1 cellular context compared by ENCODE assay signal in the genomic region with DNA sequence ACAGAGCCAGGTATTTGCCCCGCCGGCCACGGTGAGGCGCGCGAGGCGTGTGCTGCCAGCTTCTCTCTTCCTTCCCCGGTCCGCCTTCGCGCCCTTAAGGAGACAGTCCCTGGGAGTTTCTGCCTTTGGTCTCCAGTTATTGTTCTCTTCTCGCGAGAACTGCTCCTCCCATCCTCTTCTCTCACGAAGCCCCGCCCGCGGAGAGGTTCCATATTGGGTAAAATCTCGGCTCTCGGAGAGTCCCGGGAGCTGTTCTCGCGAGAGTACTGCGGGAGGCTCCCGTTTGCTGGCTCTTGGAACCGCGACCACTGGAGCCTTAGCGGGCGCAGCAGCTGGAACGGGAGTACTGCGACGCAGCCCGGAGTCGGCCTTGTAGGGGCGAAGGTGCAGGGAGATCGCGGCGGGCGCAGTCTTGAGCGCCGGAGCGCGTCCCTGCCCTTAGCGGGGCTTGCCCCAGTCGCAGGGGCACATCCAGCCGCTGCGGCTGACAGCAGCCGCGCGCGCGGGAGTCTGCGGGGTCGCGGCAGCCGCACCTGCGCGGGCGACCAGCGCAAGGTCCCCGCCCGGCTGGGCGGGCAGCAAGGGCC.
TF ChIP-seq lines count a peak whose summit lies in the region.

TSS of gene MAPK14 (plus strand) at position 308 of the 587 bp plus-strand sequence. CDS start 350 bp downstream, outside the sequence.

TF ChIP-seq in K562, 482 proteins besides CTCF, POLR2A, EP300 and RAD21 (continued from another document and continues in another):
- TF ChIP-seq, protein P1, sequence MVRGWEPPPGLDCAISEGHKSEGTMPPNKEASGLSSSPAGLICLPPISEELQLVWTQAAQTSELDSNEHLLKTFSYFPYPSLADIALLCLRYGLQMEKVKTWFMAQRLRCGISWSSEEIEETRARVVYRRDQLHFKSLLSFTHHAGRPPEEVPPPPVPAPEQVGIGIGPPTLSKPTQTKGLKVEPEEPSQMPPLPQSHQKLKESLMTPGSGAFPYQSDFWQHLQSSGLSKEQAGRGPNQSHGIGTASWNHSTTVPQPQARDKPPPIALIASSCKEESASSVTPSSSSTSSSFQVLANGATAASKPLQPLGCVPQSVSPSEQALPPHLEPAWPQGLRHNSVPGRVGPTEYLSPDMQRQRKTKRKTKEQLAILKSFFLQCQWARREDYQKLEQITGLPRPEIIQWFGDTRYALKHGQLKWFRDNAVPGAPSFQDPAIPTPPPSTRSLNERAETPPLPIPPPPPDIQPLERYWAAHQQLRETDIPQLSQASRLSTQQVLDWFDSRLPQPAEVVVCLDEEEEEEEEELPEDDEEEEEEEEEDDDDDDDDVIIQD (CRISPR knock-in tag; IDR thresholded peaks at IDR 0.05): peak; percentile 84; the same call in 1 of the 2 replicates
- peak; percentile 90 for TF ChIP-seq XRCC5 (IDR thresholded peaks at IDR 0.05; ENCODE audit: low read depth, low read length)
- TF ChIP-seq ZNF764 (CRISPR knock-in tag; IDR thresholded peaks at IDR 0.05; ENCODE audit: low read depth): peak; percentile 50
- no peak for TF ChIP-seq LARP7 (IDR thresholded peaks at IDR 0.05)
- TF ChIP-seq HINFP (tag; conservative IDR thresholded peaks at IDR 0.05; ENCODE audit: low read depth): peak; percentile 82
- TF ChIP-seq CTBP1 (IDR thresholded peaks at IDR 0.05; ENCODE audit: borderline replicate concordance): peak; percentile 55
- TF ChIP-seq ZNF224 (CRISPR knock-in tag; IDR thresholded peaks at IDR 0.05): no peak
- TF ChIP-seq CBFB (CRISPR knock-in tag; IDR thresholded peaks at IDR 0.05): no peak; the same call in 1 of the 2 replicates
- TF ChIP-seq POLR2G (IDR thresholded peaks at IDR 0.05; ENCODE audit: low read depth, low read length): peak; percentile 98
- TF ChIP-seq RBM25 (IDR thresholded peaks at IDR 0.05; ENCODE audit: low read depth, low read length, severe bottlenecking): peak; percentile 88
- peak; percentile 22; the same call in 1 of the 2 replicates for TF ChIP-seq NFE2 (IDR thresholded peaks at IDR 0.05; ENCODE audit: low read depth)
- peak; percentile 89 for TF ChIP-seq HMBOX1 (IDR thresholded peaks at IDR 0.05)
- peak; percentile 96; the same call in 1 of the 2 replicates for TF ChIP-seq KAT7 (CRISPR knock-in tag; IDR thresholded peaks at IDR 0.05; ENCODE audit: borderline replicate concordance)
- TF ChIP-seq ZSCAN32 (CRISPR knock-in tag; IDR thresholded peaks at IDR 0.05): 0 out of 2 replicates have a peak, but pooled peaks have one; percentile 14
- TF ChIP-seq SMAD1 (IDR thresholded peaks at IDR 0.05; ENCODE audit: low read depth, low read length, partially characterized antibody): peak; percentile 64
- no peak for TF ChIP-seq CBX2 (IDR thresholded peaks at IDR 0.05; ENCODE audit: insufficient read depth, low read length, poor library complexity, severe bottlenecking)
- TF ChIP-seq NR1H2 (CRISPR knock-in tag; IDR thresholded peaks at IDR 0.05): 0 out of 2 replicates have a peak, but pooled peaks have one; percentile 52
- peak; percentile 59 for TF ChIP-seq NFIC (IDR thresholded peaks at IDR 0.05)
- peak; percentile 54; the same call in 1 of the 2 replicates for TF ChIP-seq ZNF431 (CRISPR knock-in tag; IDR thresholded peaks at IDR 0.05)
- 0 out of 2 replicates have a peak, but pooled peaks have one; percentile 44 for TF ChIP-seq NR2F6 (CRISPR knock-in tag; IDR thresholded peaks at IDR 0.05)
- TF ChIP-seq, protein P2, sequence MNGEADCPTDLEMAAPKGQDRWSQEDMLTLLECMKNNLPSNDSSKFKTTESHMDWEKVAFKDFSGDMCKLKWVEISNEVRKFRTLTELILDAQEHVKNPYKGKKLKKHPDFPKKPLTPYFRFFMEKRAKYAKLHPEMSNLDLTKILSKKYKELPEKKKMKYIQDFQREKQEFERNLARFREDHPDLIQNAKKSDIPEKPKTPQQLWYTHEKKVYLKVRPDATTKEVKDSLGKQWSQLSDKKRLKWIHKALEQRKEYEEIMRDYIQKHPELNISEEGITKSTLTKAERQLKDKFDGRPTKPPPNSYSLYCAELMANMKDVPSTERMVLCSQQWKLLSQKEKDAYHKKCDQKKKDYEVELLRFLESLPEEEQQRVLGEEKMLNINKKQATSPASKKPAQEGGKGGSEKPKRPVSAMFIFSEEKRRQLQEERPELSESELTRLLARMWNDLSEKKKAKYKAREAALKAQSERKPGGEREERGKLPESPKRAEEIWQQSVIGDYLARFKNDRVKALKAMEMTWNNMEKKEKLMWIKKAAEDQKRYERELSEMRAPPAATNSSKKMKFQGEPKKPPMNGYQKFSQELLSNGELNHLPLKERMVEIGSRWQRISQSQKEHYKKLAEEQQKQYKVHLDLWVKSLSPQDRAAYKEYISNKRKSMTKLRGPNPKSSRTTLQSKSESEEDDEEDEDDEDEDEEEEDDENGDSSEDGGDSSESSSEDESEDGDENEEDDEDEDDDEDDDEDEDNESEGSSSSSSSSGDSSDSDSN (IDR thresholded peaks at IDR 0.05; ENCODE audit: borderline replicate concordance in 1 of 2, low read depth in 2 of 2, low read length in 2 of 2): peak; percentile 79 to 92; a peak in 3 of 4 replicates
- no peak for TF ChIP-seq NFIX (CRISPR knock-in tag; IDR thresholded peaks at IDR 0.05; ENCODE audit: low read depth)
- TF ChIP-seq TCF3 (CRISPR knock-in tag; IDR thresholded peaks at IDR 0.05): peak; percentile 47; the same call in 1 of the 2 replicates
- TF ChIP-seq STAT5A (IDR thresholded peaks at IDR 0.05; ENCODE audit: borderline replicate concordance, low read length): no peak
- peak; percentile 97 for TF ChIP-seq DEAF1 (CRISPR knock-in tag; IDR thresholded peaks at IDR 0.05)
- peak; percentile 93; the same call in 1 of the 2 replicates for TF ChIP-seq PHF8 (IDR thresholded peaks at IDR 0.05; ENCODE audit: borderline replicate concordance, low read length)
- TF ChIP-seq ZC3H4 (CRISPR knock-in tag; IDR thresholded peaks at IDR 0.05; ENCODE audit: borderline replicate concordance): no peak
- TF ChIP-seq POLR2H (tag; IDR thresholded peaks at IDR 0.05; ENCODE audit: low read depth): peak; percentile 82
- TF ChIP-seq MED1 (CRISPR knock-in tag; IDR thresholded peaks at IDR 0.05; ENCODE audit: borderline replicate concordance): no peak
- TF ChIP-seq SRF (CRISPR knock-in tag; IDR thresholded peaks at IDR 0.05): peak; percentile 72 to 98; a peak in 3 of 4 replicates
- TF ChIP-seq VEZF1 (CRISPR knock-in tag; IDR thresholded peaks at IDR 0.05): peak; percentile 67
- TF ChIP-seq, protein P3, sequence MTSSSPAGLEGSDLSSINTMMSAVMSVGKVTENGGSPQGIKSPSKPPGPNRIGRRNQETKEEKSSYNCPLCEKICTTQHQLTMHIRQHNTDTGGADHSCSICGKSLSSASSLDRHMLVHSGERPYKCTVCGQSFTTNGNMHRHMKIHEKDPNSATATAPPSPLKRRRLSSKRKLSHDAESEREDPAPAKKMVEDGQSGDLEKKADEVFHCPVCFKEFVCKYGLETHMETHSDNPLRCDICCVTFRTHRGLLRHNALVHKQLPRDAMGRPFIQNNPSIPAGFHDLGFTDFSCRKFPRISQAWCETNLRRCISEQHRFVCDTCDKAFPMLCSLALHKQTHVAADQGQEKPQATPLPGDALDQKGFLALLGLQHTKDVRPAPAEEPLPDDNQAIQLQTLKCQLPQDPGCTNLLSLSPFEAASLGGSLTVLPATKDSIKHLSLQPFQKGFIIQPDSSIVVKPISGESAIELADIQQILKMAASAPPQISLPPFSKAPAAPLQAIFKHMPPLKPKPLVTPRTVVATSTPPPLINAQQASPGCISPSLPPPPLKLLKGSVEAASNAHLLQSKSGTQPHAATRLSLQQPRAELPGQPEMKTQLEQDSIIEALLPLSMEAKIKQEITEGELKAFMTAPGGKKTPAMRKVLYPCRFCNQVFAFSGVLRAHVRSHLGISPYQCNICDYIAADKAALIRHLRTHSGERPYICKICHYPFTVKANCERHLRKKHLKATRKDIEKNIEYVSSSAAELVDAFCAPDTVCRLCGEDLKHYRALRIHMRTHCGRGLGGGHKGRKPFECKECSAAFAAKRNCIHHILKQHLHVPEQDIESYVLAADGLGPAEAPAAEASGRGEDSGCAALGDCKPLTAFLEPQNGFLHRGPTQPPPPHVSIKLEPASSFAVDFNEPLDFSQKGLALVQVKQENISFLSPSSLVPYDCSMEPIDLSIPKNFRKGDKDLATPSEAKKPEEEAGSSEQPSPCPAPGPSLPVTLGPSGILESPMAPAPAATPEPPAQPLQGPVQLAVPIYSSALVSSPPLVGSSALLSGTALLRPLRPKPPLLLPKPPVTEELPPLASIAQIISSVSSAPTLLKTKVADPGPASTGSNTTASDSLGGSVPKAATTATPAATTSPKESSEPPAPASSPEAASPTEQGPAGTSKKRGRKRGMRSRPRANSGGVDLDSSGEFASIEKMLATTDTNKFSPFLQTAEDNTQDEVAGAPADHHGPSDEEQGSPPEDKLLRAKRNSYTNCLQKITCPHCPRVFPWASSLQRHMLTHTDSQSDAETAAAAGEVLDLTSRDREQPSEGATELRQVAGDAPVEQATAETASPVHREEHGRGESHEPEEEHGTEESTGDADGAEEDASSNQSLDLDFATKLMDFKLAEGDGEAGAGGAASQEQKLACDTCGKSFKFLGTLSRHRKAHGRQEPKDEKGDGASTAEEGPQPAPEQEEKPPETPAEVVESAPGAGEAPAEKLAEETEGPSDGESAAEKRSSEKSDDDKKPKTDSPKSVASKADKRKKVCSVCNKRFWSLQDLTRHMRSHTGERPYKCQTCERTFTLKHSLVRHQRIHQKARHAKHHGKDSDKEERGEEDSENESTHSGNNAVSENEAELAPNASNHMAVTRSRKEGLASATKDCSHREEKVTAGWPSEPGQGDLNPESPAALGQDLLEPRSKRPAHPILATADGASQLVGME (CRISPR knock-in tag; IDR thresholded peaks at IDR 0.05): peak; percentile 76; the same call in 1 of the 2 replicates
- peak; percentile 97; the same call in 1 of the 2 replicates for TF ChIP-seq KDM2B (CRISPR knock-in tag; IDR thresholded peaks at IDR 0.05)
- TF ChIP-seq ILF3 (IDR thresholded peaks at IDR 0.05; ENCODE audit: borderline replicate concordance): peak; percentile 82; the same call in 1 of the 2 replicates
- TF ChIP-seq ZNF780A (CRISPR knock-in tag; IDR thresholded peaks at IDR 0.05): no peak
- TF ChIP-seq RCOR1 (IDR thresholded peaks at IDR 0.05; ENCODE audit: borderline replicate concordance in 1 of 2, low read depth in 2 of 2, low read length in 2 of 2): peak in 1 of 2 experiments; percentile 86; a peak in 2 of 4 replicates
- peak; percentile 96 for TF ChIP-seq RBFOX2 (IDR thresholded peaks at IDR 0.05; ENCODE audit: low read depth, low read length)
- no peak; the same call in 1 of the 2 replicates for TF ChIP-seq BHLHE40 (IDR thresholded peaks at IDR 0.05; ENCODE audit: low read length)
- TF ChIP-seq ZNF263 (CRISPR knock-in tag; IDR thresholded peaks at IDR 0.05; ENCODE audit: borderline replicate concordance): peak; percentile 49; the same call in 1 of the 2 replicates
- peak; percentile 76 for TF ChIP-seq ZNF12 (CRISPR knock-in tag; IDR thresholded peaks at IDR 0.05)
- peak; percentile 62 to 90; a peak in 2 of 4 replicates for TF ChIP-seq NONO (IDR thresholded peaks at IDR 0.05; ENCODE audit: low read depth in 2 of 2, low read length in 1 of 2)
- TF ChIP-seq, protein P4, sequence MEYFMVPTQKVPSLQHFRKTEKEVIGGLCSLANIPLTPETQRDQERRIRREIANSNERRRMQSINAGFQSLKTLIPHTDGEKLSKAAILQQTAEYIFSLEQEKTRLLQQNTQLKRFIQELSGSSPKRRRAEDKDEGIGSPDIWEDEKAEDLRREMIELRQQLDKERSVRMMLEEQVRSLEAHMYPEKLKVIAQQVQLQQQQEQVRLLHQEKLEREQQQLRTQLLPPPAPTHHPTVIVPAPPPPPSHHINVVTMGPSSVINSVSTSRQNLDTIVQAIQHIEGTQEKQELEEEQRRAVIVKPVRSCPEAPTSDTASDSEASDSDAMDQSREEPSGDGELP (CRISPR knock-in tag; IDR thresholded peaks at IDR 0.05; ENCODE audit: borderline replicate concordance): peak; percentile 94; the same call in 1 of the 2 replicates
- peak; percentile 94 for TF ChIP-seq POLR2B (IDR thresholded peaks at IDR 0.05; ENCODE audit: low read depth, partially characterized antibody)
